Comparison of ENCODE assay signal across 8 cellular contexts in the genomic region with DNA sequence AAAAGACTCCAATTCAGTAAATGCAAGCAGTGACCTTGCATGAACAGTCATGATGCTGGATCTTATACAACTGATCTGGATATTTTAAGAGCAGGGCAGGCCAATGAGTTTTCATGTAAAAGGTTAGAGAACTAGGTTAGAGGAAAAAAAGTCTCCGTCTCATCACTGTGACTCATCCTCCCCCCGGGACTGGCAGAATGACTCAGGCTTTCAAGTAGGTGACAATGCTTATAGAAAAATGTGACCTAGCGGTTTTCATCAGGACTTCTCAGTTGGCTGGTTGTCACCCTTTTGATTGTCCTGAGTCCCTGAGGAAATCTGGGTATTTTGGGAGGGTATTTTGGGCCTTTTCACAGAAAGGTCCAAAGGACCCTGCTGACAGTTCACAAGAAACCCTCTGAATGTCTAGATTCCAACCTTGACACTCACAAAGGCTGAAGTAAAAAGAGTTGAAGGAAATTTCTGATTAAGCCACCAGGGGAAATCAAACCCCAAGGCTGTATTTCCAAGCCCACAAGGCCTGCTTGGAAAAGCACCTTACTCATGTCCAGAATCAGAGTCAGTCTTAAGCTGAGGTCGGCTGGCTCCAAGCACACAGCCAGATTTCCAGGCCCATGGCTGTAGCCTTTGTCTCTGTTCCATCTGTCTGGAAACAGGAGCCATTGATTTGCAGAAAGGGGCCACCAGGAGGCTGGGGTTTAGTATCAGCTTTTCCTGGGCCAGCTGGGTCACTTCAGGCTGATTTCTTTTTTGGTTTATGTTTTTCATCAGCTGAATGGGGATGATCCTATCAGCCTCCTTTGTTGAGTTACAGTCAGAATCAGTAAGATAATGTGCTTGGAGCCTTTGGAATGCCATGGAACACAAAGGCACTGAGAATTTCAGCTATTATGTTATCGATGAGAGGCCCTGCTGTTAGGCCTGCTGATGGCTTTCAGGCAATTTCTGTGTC.
DNase-seq lines count a peak whose midpoint lies in the region; FAIRE-seq and TF ChIP-seq lines count a peak whose summit lies in the region.
"Had no signal": no experiment of that assay in that cellular context is flagged by ENCODE, and none has a peak within 500 bp of the region (broad histone marks: within the 10 kb centered on the region; RNA-seq: fewer than 3 reads in every experiment).

No MANE protein-coding gene starts in this region.

- peak overlapping the region in 4 of 5 experiments; percentile 35 to 78 (median 70) for H3K27ac Mint-ChIP-seq in brain
- H3K27ac Mint-ChIP-seq: activated naive CD4-positive, alpha-beta T cell treated with anti-CD3 and anti-CD28 coated beads, Interleukin-2, amount 50 U/mL, for 24 hours had no signal

- peaks cover 19% of the 10 kb centered on the region for H3K4me1 Mint-ChIP-seq in brain
- H3K4me1 Mint-ChIP-seq: activated naive CD4-positive, alpha-beta T cell treated with anti-CD3 and anti-CD28 coated beads, Interleukin-2, amount 50 U/mL, for 24 hours had no signal

- no peaks in the 10 kb centered on the region for H3K9me3 ChIP-seq in transverse colon

- intact Hi-C loops in transverse colon (cut with DNase I; ENCODE audit: low total_unique reads): no loop called here

- no peak for TF ChIP-seq POLR2A in transverse colon (IDR thresholded peaks at IDR 0.05)

- peak; percentile 18 for DNase-seq in GM18507 (ENCODE audit: extremely low spot score, insufficient read length, low read depth)
- peak; percentile 78 for DNase-seq in HCEC 1CT
- peak; percentile 97 for DNase-seq in M059J (ENCODE audit: low read depth)
- DNase-seq in lung microvascular endothelial cell (ENCODE audit: low read depth in 2 of 2): peak; percentile 72 to 83
- DNase-seq in transverse colon: peak; percentile 11
- DNase-seq in NCI-H2171 treated with DMSO at 0.1 percent for 48 hours (lab: John Stamatoyannopoulos, UW): no peak

- H3K4me3 Mint-ChIP-seq in brain: no peak overlapping the region
- H3K4me3 Mint-ChIP-seq: activated naive CD4-positive, alpha-beta T cell treated with anti-CD3 and anti-CD28 coated beads, Interleukin-2, amount 50 U/mL, for 24 hours had no signal

- peak overlapping the region; percentile 1 to 43 (median 14) for H3K27ac ChIP-seq in transverse colon

- peaks cover 0 to 3% (median 0%) of the 10 kb centered on the region in 4 donors for H3K4me1 ChIP-seq in transverse colon

- in situ Hi-C loops in transverse colon (cut with MboI; ENCODE audit: low pct_ligation_motif_present in 1 of 4, low pct_unique_long_range_greater_than_20kb in 1 of 4, low sequenced_read_pairs in 3 of 4): no loop called here

- H3K4me3 ChIP-seq in transverse colon: no peak overlapping the region

- no peaks in the 10 kb centered on the region for H3K27me3 ChIP-seq in transverse colon

- no peaks in the 10 kb centered on the region for H3K36me3 ChIP-seq in transverse colon

- H3K9me3 Mint-ChIP-seq in brain: peaks cover 0 to 9% (median 0%) of the 10 kb centered on the region in 5 experiments
- H3K9me3 Mint-ChIP-seq: activated naive CD4-positive, alpha-beta T cell treated with anti-CD3 and anti-CD28 coated beads, Interleukin-2, amount 50 U/mL, for 24 hours had no signal

- peaks cover 8% of the 10 kb centered on the region for H3K27me3 Mint-ChIP-seq in brain

- peak in 1 of 2 experiments; percentile 25 for TF ChIP-seq CTCF in brain (conservative IDR thresholded peaks at IDR 0.05)
- no peak for TF ChIP-seq CTCF in transverse colon (IDR thresholded peaks at IDR 0.05)

- no peak for TF ChIP-seq EP300 in transverse colon (IDR thresholded peaks at IDR 0.05; ENCODE audit: low read depth)

- no peaks in the 10 kb centered on the region for H3K36me3 Mint-ChIP-seq in brain
- H3K36me3 Mint-ChIP-seq: activated naive CD4-positive, alpha-beta T cell treated with anti-CD3 and anti-CD28 coated beads, Interleukin-2, amount 50 U/mL, for 24 hours had no signal

- 52 to 60% methylated on average over 4 to 5 of the region's 5 CpGs for WGBS in transverse colon (ENCODE audit: low coverage in 1 of 2), 2 donors

- no peak for FAIRE-seq in GM18507 (lab: Jason Lieb, UNC)
